Comparison of ENCODE assay signal across 1 cellular context in genomic region chr3:14461748-14462324, GRCh38.
TF ChIP-seq lines count a peak whose summit lies in the region.

No MANE protein-coding gene starts in this region.

TF ChIP-seq in GM23338, 12 proteins besides CTCF, POLR2A, EP300 and RAD21 (continued from another document):
- TF ChIP-seq, protein P1, sequence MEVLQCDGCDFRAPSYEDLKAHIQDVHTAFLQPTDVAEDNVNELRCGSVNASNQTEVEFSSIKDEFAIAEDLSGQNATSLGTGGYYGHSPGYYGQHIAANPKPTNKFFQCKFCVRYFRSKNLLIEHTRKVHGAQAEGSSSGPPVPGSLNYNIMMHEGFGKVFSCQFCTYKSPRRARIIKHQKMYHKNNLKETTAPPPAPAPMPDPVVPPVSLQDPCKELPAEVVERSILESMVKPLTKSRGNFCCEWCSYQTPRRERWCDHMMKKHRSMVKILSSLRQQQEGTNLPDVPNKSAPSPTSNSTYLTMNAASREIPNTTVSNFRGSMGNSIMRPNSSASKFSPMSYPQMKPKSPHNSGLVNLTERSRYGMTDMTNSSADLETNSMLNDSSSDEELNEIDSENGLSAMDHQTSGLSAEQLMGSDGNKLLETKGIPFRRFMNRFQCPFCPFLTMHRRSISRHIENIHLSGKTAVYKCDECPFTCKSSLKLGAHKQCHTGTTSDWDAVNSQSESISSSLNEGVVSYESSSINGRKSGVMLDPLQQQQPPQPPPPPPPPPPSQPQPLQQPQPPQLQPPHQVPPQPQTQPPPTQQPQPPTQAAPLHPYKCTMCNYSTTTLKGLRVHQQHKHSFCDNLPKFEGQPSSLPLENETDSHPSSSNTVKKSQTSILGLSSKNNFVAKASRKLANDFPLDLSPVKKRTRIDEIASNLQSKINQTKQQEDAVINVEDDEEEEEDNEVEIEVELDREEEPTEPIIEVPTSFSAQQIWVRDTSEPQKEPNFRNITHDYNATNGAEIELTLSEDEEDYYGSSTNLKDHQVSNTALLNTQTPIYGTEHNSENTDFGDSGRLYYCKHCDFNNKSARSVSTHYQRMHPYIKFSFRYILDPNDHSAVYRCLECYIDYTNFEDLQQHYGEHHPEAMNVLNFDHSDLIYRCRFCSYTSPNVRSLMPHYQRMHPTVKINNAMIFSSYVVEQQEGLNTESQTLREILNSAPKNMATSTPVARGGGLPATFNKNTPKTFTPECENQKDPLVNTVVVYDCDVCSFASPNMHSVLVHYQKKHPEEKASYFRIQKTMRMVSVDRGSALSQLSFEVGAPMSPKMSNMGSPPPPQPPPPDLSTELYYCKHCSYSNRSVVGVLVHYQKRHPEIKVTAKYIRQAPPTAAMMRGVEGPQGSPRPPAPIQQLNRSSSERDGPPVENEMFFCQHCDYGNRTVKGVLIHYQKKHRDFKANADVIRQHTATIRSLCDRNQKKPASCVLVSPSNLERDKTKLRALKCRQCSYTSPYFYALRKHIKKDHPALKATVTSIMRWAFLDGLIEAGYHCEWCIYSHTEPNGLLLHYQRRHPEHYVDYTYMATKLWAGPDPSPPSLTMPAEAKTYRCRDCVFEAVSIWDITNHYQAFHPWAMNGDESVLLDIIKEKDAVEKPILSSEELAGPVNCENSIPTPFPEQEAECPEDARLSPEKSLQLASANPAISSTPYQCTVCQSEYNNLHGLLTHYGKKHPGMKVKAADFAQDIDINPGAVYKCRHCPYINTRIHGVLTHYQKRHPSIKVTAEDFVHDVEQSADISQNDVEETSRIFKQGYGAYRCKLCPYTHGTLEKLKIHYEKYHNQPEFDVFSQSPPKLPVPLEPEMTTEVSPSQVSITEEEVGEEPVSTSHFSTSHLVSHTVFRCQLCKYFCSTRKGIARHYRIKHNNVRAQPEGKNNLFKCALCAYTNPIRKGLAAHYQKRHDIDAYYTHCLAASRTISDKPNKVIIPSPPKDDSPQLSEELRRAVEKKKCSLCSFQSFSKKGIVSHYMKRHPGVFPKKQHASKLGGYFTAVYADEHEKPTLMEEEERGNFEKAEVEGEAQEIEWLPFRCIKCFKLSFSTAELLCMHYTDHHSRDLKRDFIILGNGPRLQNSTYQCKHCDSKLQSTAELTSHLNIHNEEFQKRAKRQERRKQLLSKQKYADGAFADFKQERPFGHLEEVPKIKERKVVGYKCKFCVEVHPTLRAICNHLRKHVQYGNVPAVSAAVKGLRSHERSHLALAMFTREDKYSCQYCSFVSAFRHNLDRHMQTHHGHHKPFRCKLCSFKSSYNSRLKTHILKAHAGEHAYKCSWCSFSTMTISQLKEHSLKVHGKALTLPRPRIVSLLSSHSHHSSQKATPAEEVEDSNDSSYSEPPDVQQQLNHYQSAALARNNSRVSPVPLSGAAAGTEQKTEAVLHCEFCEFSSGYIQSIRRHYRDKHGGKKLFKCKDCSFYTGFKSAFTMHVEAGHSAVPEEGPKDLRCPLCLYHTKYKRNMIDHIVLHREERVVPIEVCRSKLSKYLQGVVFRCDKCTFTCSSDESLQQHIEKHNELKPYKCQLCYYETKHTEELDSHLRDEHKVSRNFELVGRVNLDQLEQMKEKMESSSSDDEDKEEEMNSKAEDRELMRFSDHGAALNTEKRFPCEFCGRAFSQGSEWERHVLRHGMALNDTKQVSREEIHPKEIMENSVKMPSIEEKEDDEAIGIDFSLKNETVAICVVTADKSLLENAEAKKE (CRISPR knock-in tag; IDR thresholded peaks at IDR 0.05), result no peak
- no peak for TF ChIP-seq POLR2AphosphoS5 (IDR thresholded peaks at IDR 0.05; ENCODE audit: low read depth)
- TF ChIP-seq ZNF331 (CRISPR knock-in tag; IDR thresholded peaks at IDR 0.05; ENCODE audit: low read depth), result no peak
